In the genomic region with DNA sequence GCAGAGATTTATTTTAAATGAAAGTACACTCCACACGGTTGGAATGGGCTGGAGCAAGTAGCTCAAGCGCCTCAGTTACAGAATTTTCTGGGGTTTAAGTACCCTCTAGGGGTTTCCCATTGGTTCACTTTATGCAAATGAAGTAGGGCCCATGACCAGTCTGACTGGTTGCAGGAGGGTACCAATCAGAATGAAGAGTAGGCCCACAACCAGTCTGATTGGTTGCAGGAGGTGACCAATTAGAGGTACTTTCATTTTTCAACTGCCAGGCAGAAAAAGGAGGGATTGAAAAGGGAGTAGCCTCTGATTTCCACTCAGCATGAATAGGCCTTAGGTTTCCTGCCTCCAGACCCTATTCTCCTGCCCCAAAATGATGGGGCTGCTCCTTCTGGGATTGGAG, we compare ENCODE assay signal across 14 cellular contexts.
"Had no signal": no experiment of that assay in that cellular context is flagged by ENCODE, and none has a peak within 500 bp of the region (broad histone marks: within the 10 kb centered on the region; RNA-seq: fewer than 3 reads in every experiment).

No MANE protein-coding gene starts in this region.

- H3K4me1 ChIP-seq: lower lobe of right lung, right atrium auricular region had no signal

- H3K27me3 ChIP-seq: right atrium auricular region had no signal

- H3K9me3 ChIP-seq: lower lobe of right lung, right atrium auricular region, thoracic aorta had no signal

- H3K4me3 ChIP-seq: lower lobe of right lung, right atrium auricular region, skin epidermis, thoracic aorta had no signal

- H3K36me3 ChIP-seq: lower lobe of right lung, right atrium auricular region, thoracic aorta had no signal

- H3K27ac ChIP-seq: lower lobe of right lung, right atrium auricular region, skin epidermis, thoracic aorta, VCaP had no signal

- DNase-seq: activated CD4-positive, alpha-beta T cell treated with anti-CD3 and anti-CD28 coated beads for 4 hours; activated CD8-positive, alpha-beta memory T cell treated with anti-CD3 and anti-CD28 coated beads for 24 hours; activated naive CD4-positive, alpha-beta T cell treated with anti-CD3 and anti-CD28 coated beads, Interleukin-2, amount 10 ng/mL, durations not matched to agents 7 days and 5 days; dermis blood vessel endothelial cell; hypothalamus; lower lobe of right lung; naive thymus-derived CD4-positive, alpha-beta T cell; stimulated activated CD4-positive, alpha-beta T cell treated with anti-CD3 and anti-CD28 coated beads, Interleukin-4, amount 100 ng/mL, for 4 hours; stimulated activated naive CD8-positive, alpha-beta T cell treated with anti-CD3 and anti-CD28 coated beads, Interleukin-15, amount 100 ng/mL, for 72 hours; T-helper 9 cell had no signal

- ATAC-seq: lower lobe of right lung; naive thymus-derived CD4-positive, alpha-beta T cell; stimulated activated naive CD8-positive, alpha-beta T cell treated with anti-CD3 and anti-CD28 coated beads, Interleukin-15, amount 100 ng/mL, for 72 hours had no signal
